17 cellular contexts compared by ENCODE assay signal in genomic region chr10:110142965-110143364, GRCh38.
"Had no signal": no experiment of that assay in that cellular context is flagged by ENCODE, and none has a peak within 500 bp of the region (broad histone marks: within the 10 kb centered on the region; RNA-seq: fewer than 3 reads in every experiment).

No MANE protein-coding gene starts in this region.

- H3K9me3 ChIP-seq: esophagus squamous epithelium, psoas muscle, sigmoid colon, testis, transverse colon had no signal

- ATAC-seq: stimulated activated naive B cell treated with anti-CD40 and anti-IgM and Interleukin-4, amounts not matched to agents 10 μg/mL and 1 μg/mL and 100 μg/mL, for 72 hours; stimulated activated naive CD8-positive, alpha-beta T cell treated with anti-CD3 and anti-CD28 coated beads, Interleukin-15, amount 100 ng/mL, for 72 hours had no signal

- H3K27ac Mint-ChIP-seq: natural killer cell treated with Interleukin-12 subunit alpha and Interleukin-12 subunit beta and Interleukin-15 and Interleukin-18, amount 100 ng/mL, for 72 hours; stimulated activated naive B cell treated with anti-CD40 and anti-IgM and Interleukin-4, amounts not matched to agents 10 μg/mL and 1 μg/mL and 100 μg/mL, for 72 hours; stimulated activated naive CD8-positive, alpha-beta T cell treated with anti-CD3 and anti-CD28 coated beads, Interleukin-15, amount 100 ng/mL, for 72 hours had no signal

- H3K36me3 Mint-ChIP-seq: natural killer cell treated with Interleukin-12 subunit alpha and Interleukin-12 subunit beta and Interleukin-15 and Interleukin-18, amount 100 ng/mL, for 72 hours; stimulated activated naive B cell treated with anti-CD40 and anti-IgM and Interleukin-4, amounts not matched to agents 10 μg/mL and 1 μg/mL and 100 μg/mL, for 72 hours had no signal

- H3K36me3 ChIP-seq: esophagus squamous epithelium, sigmoid colon, transverse colon had no signal

- FAIRE-seq: colon, kidney had no signal

- H3K4me3 ChIP-seq: esophagus squamous epithelium, lung, psoas muscle, sigmoid colon, skin epidermis, testis, transverse colon had no signal

- H3K9me3 Mint-ChIP-seq: natural killer cell treated with Interleukin-12 subunit alpha and Interleukin-12 subunit beta and Interleukin-15 and Interleukin-18, amount 100 ng/mL, for 72 hours; stimulated activated naive B cell treated with anti-CD40 and anti-IgM and Interleukin-4, amounts not matched to agents 10 μg/mL and 1 μg/mL and 100 μg/mL, for 72 hours; stimulated activated naive CD8-positive, alpha-beta T cell treated with anti-CD3 and anti-CD28 coated beads, Interleukin-15, amount 100 ng/mL, for 72 hours had no signal

- H3K27ac ChIP-seq: esophagus squamous epithelium, psoas muscle, sigmoid colon, skin epidermis, testis had no signal

- H3K4me3 Mint-ChIP-seq: natural killer cell treated with Interleukin-12 subunit alpha and Interleukin-12 subunit beta and Interleukin-15 and Interleukin-18, amount 100 ng/mL, for 72 hours; stimulated activated naive B cell treated with anti-CD40 and anti-IgM and Interleukin-4, amounts not matched to agents 10 μg/mL and 1 μg/mL and 100 μg/mL, for 72 hours; stimulated activated naive CD8-positive, alpha-beta T cell treated with anti-CD3 and anti-CD28 coated beads, Interleukin-15, amount 100 ng/mL, for 72 hours had no signal

- DNase-seq: dermis blood vessel endothelial cell; esophagus squamous epithelium; foreskin fibroblast; mesenchymal stem cell; psoas muscle; sigmoid colon; stimulated activated CD4-positive, alpha-beta T cell treated with anti-CD3 and anti-CD28 coated beads, Interleukin-2, amount 100 ng/mL, for 24 hours; stimulated activated CD4-positive, alpha-beta T cell treated with anti-CD3 and anti-CD28 coated beads, Interleukin-4, amount 100 ng/mL, for 4 hours; stimulated activated naive B cell treated with anti-CD40 and anti-IgM and Interleukin-4, amounts not matched to agents 10 μg/mL and 1 μg/mL and 100 μg/mL, for 72 hours; stimulated activated naive CD8-positive, alpha-beta T cell treated with anti-CD3 and anti-CD28 coated beads, Interleukin-15, amount 100 ng/mL, for 72 hours; transverse colon had no signal

- H3K27me3 ChIP-seq: sigmoid colon, testis, transverse colon had no signal
